Comparison of ENCODE assay signal across 2 cellular contexts in genomic region chr18:23102498-23103260, GRCh38.
A peak's percentile ranks its signal among the peaks of the same experiment; 100 is the strongest.
TF ChIP-seq lines count a peak whose summit lies in the region.

No MANE protein-coding gene starts in this region.

TF ChIP-seq in IMR-90, 13 proteins besides CTCF, POLR2A, EP300 and RAD21:
- TF ChIP-seq USF2 (IDR thresholded peaks at IDR 0.05; ENCODE audit: low read depth, low read length) (no peak), CEBPB (IDR thresholded peaks at IDR 0.05; ENCODE audit: low read depth, low read length) (peak; percentile 8; the same call in 1 of the 2 replicates)

TF ChIP-seq in K562, 482 proteins besides CTCF, POLR2A, EP300 and RAD21:
- TF ChIP-seq THAP12 (CRISPR knock-in tag; IDR thresholded peaks at IDR 0.05), result no peak
- peak; percentile 40 for TF ChIP-seq CBX8 (IDR thresholded peaks at IDR 0.05; ENCODE audit: borderline replicate concordance, extremely low read depth, low read depth, low read length, poor library complexity, severe bottlenecking)
